ENCODE assay signal across 26 cellular contexts in genomic region chr11:88701816-88702215, GRCh38.
"Had no signal": no experiment of that assay in that cellular context is flagged by ENCODE, and none has a peak within 500 bp of the region (broad histone marks: within the 10 kb centered on the region; RNA-seq: fewer than 3 reads in every experiment).

No MANE protein-coding gene starts in this region.

- DNase-seq: stimulated activated CD4-positive, alpha-beta T cell treated with anti-CD3 and anti-CD28 coated beads, Interleukin-2, amount 100 ng/mL, for 48 hours; stimulated activated CD4-positive, alpha-beta T cell treated with anti-CD3 and anti-CD28 coated beads, Interleukin-4, amount 100 ng/mL, for 1 hour; stimulated activated CD4-positive, alpha-beta T cell treated with anti-CD3 and anti-CD28 coated beads, Interleukin-4, amount 100 ng/mL, for 24 hours; stimulated activated CD4-positive, alpha-beta T cell treated with anti-CD3 and anti-CD28 coated beads, Interleukin-4, amount 100 ng/mL, for 4 hours; stimulated activated CD8-positive, alpha-beta memory T cell treated with anti-CD3 and anti-CD28 coated beads, Interleukin-4, amount 100 ng/mL, for 48 hours; stimulated activated naive B cell treated with anti-CD40 and anti-IgM and Interleukin-4, amounts not matched to agents 10 μg/mL and 1 μg/mL and 100 μg/mL, for 72 hours; stimulated activated naive CD4-positive, alpha-beta T cell; stimulated activated naive CD4-positive, alpha-beta T cell treated with Interleukin-2 at 50 U/mL for 16 hours; stimulated activated naive CD8-positive, alpha-beta T cell treated with anti-CD3 and anti-CD28 coated beads, Interleukin-15, amount 100 ng/mL, for 72 hours; stimulated activated naive CD8-positive, alpha-beta T cell treated with anti-CD3 and anti-CD28 coated beads, Interleukin-15, Interleukin-2, amounts not matched to agents 100 U/mL and 50 U/mL, for 24 hours; stomach; substantia nigra; testis; thyroid gland; tibial artery; transverse colon; trophoblast cell; upper lobe of left lung; upper lobe of right lung; uterus had no signal

- FAIRE-seq: urothelium cell line had no signal

- H3K27ac ChIP-seq: stomach, suprapubic skin, testis, thoracic aorta, thyroid gland, tibial artery, tibial nerve, transverse colon, upper lobe of left lung, upper lobe of right lung, uterus, vagina had no signal

- H3K4me1 ChIP-seq: stomach, suprapubic skin, testis, thyroid gland, tibial artery, tibial nerve, transverse colon, upper lobe of left lung, upper lobe of right lung, uterus, vagina had no signal

- H3K4me3 ChIP-seq: stomach, suprapubic skin, testis, thoracic aorta, thyroid gland, tibial artery, tibial nerve, transverse colon, upper lobe of left lung, upper lobe of right lung, uterus, vagina had no signal

- ATAC-seq: stimulated activated memory B cell treated with anti-CD40 and anti-IgM and Interleukin-4, amounts not matched to agents 10 μg/mL and 1 μg/mL and 100 μg/mL, for 72 hours; stimulated activated naive B cell treated with anti-CD40 and anti-IgM and Interleukin-4, amounts not matched to agents 10 μg/mL and 1 μg/mL and 100 μg/mL, for 72 hours; stimulated activated naive CD8-positive, alpha-beta T cell treated with anti-CD3 and anti-CD28 coated beads, Interleukin-15, amount 100 ng/mL, for 72 hours; stimulated activated naive CD8-positive, alpha-beta T cell treated with anti-CD3 and anti-CD28 coated beads, Interleukin-15, Interleukin-2, amounts not matched to agents 100 U/mL and 50 U/mL, for 24 hours; upper lobe of right lung had no signal

- H3K9me3 ChIP-seq: suprapubic skin, testis, thoracic aorta, thyroid gland, tibial artery, tibial nerve, transverse colon, upper lobe of left lung, upper lobe of right lung, uterus, vagina had no signal

- H3K27me3 ChIP-seq: stomach, suprapubic skin, testis, thyroid gland, tibial artery, tibial nerve, transverse colon, upper lobe of left lung, upper lobe of right lung, uterus, vagina had no signal

- H3K36me3 ChIP-seq: stomach, suprapubic skin, thoracic aorta, thyroid gland, tibial artery, tibial nerve, transverse colon, upper lobe of left lung, upper lobe of right lung, uterus, vagina had no signal
